Comparison of ENCODE assay signal across 2 cellular contexts in the genomic region with DNA sequence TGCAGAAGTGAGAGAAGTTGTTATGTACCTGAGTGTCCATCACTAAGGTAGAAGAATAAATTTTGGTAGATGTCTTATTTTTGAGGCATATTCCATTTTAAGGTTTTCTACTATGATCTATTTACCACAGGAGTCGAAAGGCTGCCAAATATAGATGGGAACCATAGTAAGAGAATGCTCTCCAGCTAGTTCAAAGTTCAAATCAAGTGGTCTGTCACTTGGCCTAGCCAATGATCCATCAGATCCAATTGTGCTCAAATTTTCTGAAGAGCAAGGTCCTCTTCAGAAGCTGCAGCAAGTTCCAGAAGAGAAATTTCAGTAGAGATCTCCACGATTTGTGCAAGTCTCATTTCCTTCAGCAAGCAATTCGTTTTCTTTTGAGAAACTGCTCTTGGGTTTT.
A peak's percentile ranks its signal among the peaks of the same experiment; 100 is the strongest.
TF ChIP-seq lines count a peak whose summit lies in the region.

No MANE protein-coding gene starts in this region.

TF ChIP-seq in liver, 16 proteins besides CTCF, POLR2A, EP300 and RAD21:
- no peak for TF ChIP-seq SP1 (IDR thresholded peaks at IDR 0.05)
- peak; percentile 33 to 45 for TF ChIP-seq HNF4A (conservative IDR thresholded peaks at IDR 0.05)
- TF ChIP-seq, protein P1, sequence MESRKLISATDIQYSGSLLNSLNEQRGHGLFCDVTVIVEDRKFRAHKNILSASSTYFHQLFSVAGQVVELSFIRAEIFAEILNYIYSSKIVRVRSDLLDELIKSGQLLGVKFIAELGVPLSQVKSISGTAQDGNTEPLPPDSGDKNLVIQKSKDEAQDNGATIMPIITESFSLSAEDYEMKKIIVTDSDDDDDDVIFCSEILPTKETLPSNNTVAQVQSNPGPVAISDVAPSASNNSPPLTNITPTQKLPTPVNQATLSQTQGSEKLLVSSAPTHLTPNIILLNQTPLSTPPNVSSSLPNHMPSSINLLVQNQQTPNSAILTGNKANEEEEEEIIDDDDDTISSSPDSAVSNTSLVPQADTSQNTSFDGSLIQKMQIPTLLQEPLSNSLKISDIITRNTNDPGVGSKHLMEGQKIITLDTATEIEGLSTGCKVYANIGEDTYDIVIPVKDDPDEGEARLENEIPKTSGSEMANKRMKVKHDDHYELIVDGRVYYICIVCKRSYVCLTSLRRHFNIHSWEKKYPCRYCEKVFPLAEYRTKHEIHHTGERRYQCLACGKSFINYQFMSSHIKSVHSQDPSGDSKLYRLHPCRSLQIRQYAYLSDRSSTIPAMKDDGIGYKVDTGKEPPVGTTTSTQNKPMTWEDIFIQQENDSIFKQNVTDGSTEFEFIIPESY (IDR thresholded peaks at IDR 0.05) = no peak

TF ChIP-seq in HepG2, 621 proteins besides CTCF, POLR2A, EP300 and RAD21:
- TF ChIP-seq, protein P2, sequence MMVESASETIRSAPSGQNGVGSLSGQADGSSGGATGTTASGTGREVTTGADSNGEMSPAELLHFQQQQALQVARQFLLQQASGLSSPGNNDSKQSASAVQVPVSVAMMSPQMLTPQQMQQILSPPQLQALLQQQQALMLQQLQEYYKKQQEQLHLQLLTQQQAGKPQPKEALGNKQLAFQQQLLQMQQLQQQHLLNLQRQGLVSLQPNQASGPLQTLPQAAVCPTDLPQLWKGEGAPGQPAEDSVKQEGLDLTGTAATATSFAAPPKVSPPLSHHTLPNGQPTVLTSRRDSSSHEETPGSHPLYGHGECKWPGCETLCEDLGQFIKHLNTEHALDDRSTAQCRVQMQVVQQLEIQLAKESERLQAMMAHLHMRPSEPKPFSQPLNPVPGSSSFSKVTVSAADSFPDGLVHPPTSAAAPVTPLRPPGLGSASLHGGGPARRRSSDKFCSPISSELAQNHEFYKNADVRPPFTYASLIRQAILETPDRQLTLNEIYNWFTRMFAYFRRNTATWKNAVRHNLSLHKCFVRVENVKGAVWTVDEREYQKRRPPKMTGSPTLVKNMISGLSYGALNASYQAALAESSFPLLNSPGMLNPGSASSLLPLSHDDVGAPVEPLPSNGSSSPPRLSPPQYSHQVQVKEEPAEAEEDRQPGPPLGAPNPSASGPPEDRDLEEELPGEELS (CRISPR knock-in tag; IDR thresholded peaks at IDR 0.05) = no peak
